1 cellular context compared by ENCODE assay signal in the genomic region with DNA sequence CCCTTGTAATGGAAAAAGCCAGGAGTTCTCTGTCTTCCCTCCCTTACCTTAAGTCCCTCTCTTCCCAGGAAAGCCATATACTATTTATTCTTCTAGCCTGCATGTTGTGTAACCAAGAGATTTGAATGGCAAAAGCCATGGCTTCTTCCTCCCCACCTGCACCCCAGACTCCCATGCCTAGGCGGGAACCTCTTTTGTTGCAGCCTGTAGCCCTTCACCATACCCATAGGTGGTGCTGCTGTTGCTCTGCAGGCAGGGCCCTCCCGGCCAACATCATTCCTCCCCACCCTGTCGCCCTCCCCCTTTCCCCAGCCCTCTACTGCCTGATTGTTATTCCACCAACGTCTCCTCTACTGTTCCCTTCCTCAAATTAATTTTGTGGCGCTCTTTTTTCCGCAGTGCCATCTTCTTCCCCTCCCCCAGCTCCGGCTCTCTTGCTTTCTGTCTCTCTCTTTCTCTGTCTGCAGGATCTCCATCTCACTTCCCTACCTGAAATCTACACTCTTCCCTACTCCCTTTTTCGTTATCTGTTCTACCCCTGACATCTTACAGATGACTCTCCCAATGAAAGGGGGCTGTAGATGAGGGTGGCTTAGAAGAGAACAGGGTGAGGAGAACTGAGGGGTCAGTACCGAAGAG.
TF ChIP-seq lines count a peak whose summit lies in the region.

No MANE protein-coding gene starts in this region.

TF ChIP-seq in liver, 16 proteins besides CTCF, POLR2A, EP300 and RAD21 (continued from another document):
- TF ChIP-seq REST (IDR thresholded peaks at IDR 0.05): no peak
